In genomic region chr5:150783422-150783928, GRCh38 we compare ENCODE assay signal across 7 cellular contexts. TPM values are rescaled to one million over a fixed set of nuclear protein-coding genes. Genes with fewer than 3 reads are reported as not detected.
DNase-seq lines count a peak whose midpoint lies in the region; ATAC-seq and TF ChIP-seq lines count a peak whose summit lies in the region.

No MANE protein-coding gene starts in this region.

- ATAC-seq in GM18517 (IDR thresholded peaks at IDR 0.05; ENCODE audit: unreplicated experiment) = peak; percentile 46
- peak; percentile 53 for ATAC-seq in HG02938 (IDR thresholded peaks at IDR 0.05; ENCODE audit: unreplicated experiment)
- peak; percentile 80 for ATAC-seq in activated CD8-positive, alpha-beta memory T cell treated with anti-CD3 and anti-CD28 coated beads, Interleukin-2, amount 10 ng/mL, durations not matched to agents 7 days and 5 days

- H3K4me3 Mint-ChIP-seq in activated CD8-positive, alpha-beta memory T cell treated with anti-CD3 and anti-CD28 coated beads, Interleukin-2, amount 10 ng/mL, durations not matched to agents 7 days and 5 days = peak overlapping the region; percentile 55

- peaks cover 81% of the 10 kb centered on the region for H3K4me1 Mint-ChIP-seq in activated CD8-positive, alpha-beta memory T cell treated with anti-CD3 and anti-CD28 coated beads, Interleukin-2, amount 10 ng/mL, durations not matched to agents 7 days and 5 days

- no peaks in the 10 kb centered on the region for H3K27me3 Mint-ChIP-seq in activated CD8-positive, alpha-beta memory T cell treated with anti-CD3 and anti-CD28 coated beads, Interleukin-2, amount 10 ng/mL, durations not matched to agents 7 days and 5 days

- H3K36me3 Mint-ChIP-seq in activated CD8-positive, alpha-beta memory T cell treated with anti-CD3 and anti-CD28 coated beads, Interleukin-2, amount 10 ng/mL, durations not matched to agents 7 days and 5 days = peaks cover 33% of the 10 kb centered on the region

- H3K27ac Mint-ChIP-seq in activated CD8-positive, alpha-beta memory T cell treated with anti-CD3 and anti-CD28 coated beads, Interleukin-2, amount 10 ng/mL, durations not matched to agents 7 days and 5 days = peak overlapping the region; percentile 96

- CTCF ChIA-PET in activated CD8-positive, alpha-beta memory T cell treated with anti-CD3 and anti-CD28 coated beads, Interleukin-2, amount 10 ng/mL, durations not matched to agents 7 days and 5 days (lab: Charles Lee) = interaction anchor here (0.7 to 5.3 kb wide), 20 partner anchors 9 to 381 kb away, joined by 3 to 30 read pairs (median 4); partner anchors contain the start of genes DCTN4, IRGM and RBM22

- no peak overlapping the region for H3K4me3 ChIP-seq in epithelial cell of proximal tubule (ENCODE audit: low read depth, low read length)

- TF ChIP-seq CTCF in epithelial cell of proximal tubule (conservative IDR thresholded peaks at IDR 0.05; ENCODE audit: low read depth, low read length) = no peak

- DNase-seq in NCI-H526 (lab: John Stamatoyannopoulos, UW) (peak; percentile 78 to 79), epithelial cell of proximal tubule (ENCODE audit: low read depth) (peak; percentile 36), non-pigmented ciliary epithelial cell (ENCODE audit: low read depth) (peak; percentile 78), ureter (ENCODE audit: low spot score) (peak; percentile 89)
- DNase-seq in activated CD8-positive, alpha-beta memory T cell treated with anti-CD3 and anti-CD28 coated beads, Interleukin-2, amount 10 ng/mL, durations not matched to agents 7 days and 5 days = peak; percentile 87

- H3K9me3 Mint-ChIP-seq in activated CD8-positive, alpha-beta memory T cell treated with anti-CD3 and anti-CD28 coated beads, Interleukin-2, amount 10 ng/mL, durations not matched to agents 7 days and 5 days (ENCODE audit: low read depth) = peaks cover 3% of the 10 kb centered on the region

RNA-seq across cellular contexts. Expression of gene SMIM3, which starts 4.9 kb away (rescaled TPM):
- total RNA-seq in activated CD8-positive, alpha-beta memory T cell treated with anti-CD3 and anti-CD28 coated beads, Interleukin-2, amount 10 ng/mL, durations not matched to agents 7 days and 5 days = 10 to 100 TPM; 22.1 to 37.5 TPM
- total RNA-seq in epithelial cell of proximal tubule = 8.8 and 9.5 TPM in 2 replicates
- 23.1 TPM for total RNA-seq in ureter

RNA-seq across cellular contexts. Expression of gene DCTN4, which starts 24.7 kb away (rescaled TPM):
- 10 to 100 TPM; 41.9 to 46.1 TPM for total RNA-seq in activated CD8-positive, alpha-beta memory T cell treated with anti-CD3 and anti-CD28 coated beads, Interleukin-2, amount 10 ng/mL, durations not matched to agents 7 days and 5 days
- total RNA-seq in epithelial cell of proximal tubule (29.0 and 30.2 TPM in 2 replicates), ureter (93.0 TPM)

Comparison
In these comparisons a context has a peak if more than half of its experiments do, and no peak if none do; other contexts are left out.
1. DNase-seq: peak in every context shown above with its lines; median percentile 89 in ureter; 87 in activated CD8-positive, alpha-beta memory T cell treated with anti-CD3 and anti-CD28 coated beads, Interleukin-2, amount 10 ng/mL, durations not matched to agents 7 days and 5 days; 78 in NCI-H526; 78 in non-pigmented ciliary epithelial cell; 36 in epithelial cell of proximal tubule.